Comparison of ENCODE assay signal across 16 cellular contexts in the genomic region with DNA sequence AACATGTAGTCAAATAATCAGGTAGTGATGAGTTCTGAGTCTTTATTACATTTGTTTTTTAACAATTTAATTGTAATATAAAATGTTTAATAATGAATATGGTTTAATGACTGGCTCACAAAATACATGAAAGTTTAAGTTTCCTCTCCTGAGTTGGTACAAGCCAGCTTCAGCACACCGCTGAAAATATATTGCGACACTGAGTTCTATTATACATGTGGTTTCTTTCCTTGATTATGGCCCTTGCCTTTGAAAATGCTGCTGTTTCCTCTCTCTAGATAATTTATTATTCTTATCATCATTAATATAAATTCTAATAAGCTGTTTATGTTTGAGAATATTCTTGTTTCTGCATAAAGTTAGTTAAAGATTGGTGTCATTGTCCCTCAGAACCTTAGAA.
A peak's percentile ranks its signal among the peaks of the same experiment; 100 is the strongest.
DNase-seq lines count a peak whose midpoint lies in the region; TF ChIP-seq lines count a peak whose summit lies in the region.
"Had no signal": no experiment of that assay in that cellular context is flagged by ENCODE, and none has a peak within 500 bp of the region (broad histone marks: within the 10 kb centered on the region; RNA-seq: fewer than 3 reads in every experiment).

No MANE protein-coding gene starts in this region.

- H3K9me2 ChIP-seq in PC-9 (ENCODE audit: insufficient read depth): no peaks in the 10 kb centered on the region

- H3K4me3 ChIP-seq in ACC112 (ENCODE audit: low read depth, low read length) (peak overlapping the region; percentile 53; the same call in 1 of the 2 replicates), fibroblast of the aortic adventitia (ENCODE audit: low read depth, low read length) (no peak overlapping the region), osteoblast (ENCODE audit: insufficient read depth, low read length) (no peak overlapping the region), PC-9 (no peak overlapping the region), ascending aorta (no peak overlapping the region)

- intact Hi-C loops in posterior cingulate gyrus (cut with DNase I) (no loop called here), PC-9 (cut with micrococcal nuclease; ENCODE audit: unreplicated experiment) (no loop called here), ascending aorta (cut with DNase I) (no loop called here)

- DNase-seq in dermis blood vessel endothelial cell: peak; percentile 2
- DNase-seq in fibroblast of the aortic adventitia (ENCODE audit: low read depth): peak; percentile 4
- DNase-seq in osteoblast (ENCODE audit: insufficient read length, low spot score, missing footprints): no peak
- DNase-seq in posterior cingulate gyrus: no peak
- DNase-seq in PC-9: no peak
- DNase-seq in ascending aorta (ENCODE audit: low spot score in 2 of 2): no peak
- DNase-seq: BE2C, GF-D8, Kasumi-1, NCI-H187, NCI-H2107, NCI-H446 treated with DMSO at 0.1 percent for 48 hours, NCI-H526 treated with DMSO at 0.1 percent for 48 hours, RPMI8226, SHP77 had no signal

- H3K4me1 ChIP-seq in ACC112 (ENCODE audit: control insufficient read depth, insufficient read depth, low read length, unreplicated experiment) (peaks cover 22% of the 10 kb centered on the region), osteoblast (ENCODE audit: insufficient read depth, low read length) (peaks cover 27% of the 10 kb centered on the region), PC-9 (replicated peaks; ENCODE audit: insufficient read depth) (no peaks in the 10 kb centered on the region), ascending aorta (no peaks in the 10 kb centered on the region)
- H3K4me1 ChIP-seq: BE2C had no signal

- H3K4me2 ChIP-seq in osteoblast (ENCODE audit: insufficient read depth, low read length) (peak overlapping the region; percentile 5), PC-9 (no peak overlapping the region)

- no peaks in the 10 kb centered on the region for H3K79me2 ChIP-seq in ACC112 (ENCODE audit: control insufficient read depth, insufficient read depth, low read length, unreplicated experiment)
- H3K79me2 ChIP-seq in osteoblast (ENCODE audit: insufficient read depth, low read length): no peaks in the 10 kb centered on the region
- no peaks in the 10 kb centered on the region for H3K79me2 ChIP-seq in PC-9 (ENCODE audit: low read depth)

- H3K27ac ChIP-seq in ACC112 (ENCODE audit: low read depth, low read length): peak overlapping the region; percentile 52
- no peak overlapping the region for H3K27ac ChIP-seq in osteoblast (ENCODE audit: low read depth, low read length)
- no peak overlapping the region for H3K27ac ChIP-seq in PC-9
- no peak overlapping the region for H3K27ac ChIP-seq in ascending aorta

- no TSS peak for BruUV-seq in PC-9 (replicated peaks; lab: Mats Ljungman, UMichigan)

- no peaks in the 10 kb centered on the region for H3K36me3 ChIP-seq in ACC112 (ENCODE audit: insufficient read depth, low read length)
- no peaks in the 10 kb centered on the region for H3K36me3 ChIP-seq in osteoblast (ENCODE audit: insufficient read depth, low read length)
- no peaks in the 10 kb centered on the region for H3K36me3 ChIP-seq in PC-9 (ENCODE audit: low read depth)
- H3K36me3 ChIP-seq in ascending aorta: no peaks in the 10 kb centered on the region
- H3K36me3 ChIP-seq: BE2C had no signal

- no peaks in the 10 kb centered on the region for H3K9me3 ChIP-seq in osteoblast (ENCODE audit: low read depth, low read length)
- no peaks in the 10 kb centered on the region for H3K9me3 ChIP-seq in PC-9 (ENCODE audit: insufficient read depth, low read depth)
- H3K9me3 ChIP-seq in ascending aorta: no peaks in the 10 kb centered on the region
- H3K9me3 ChIP-seq: BE2C had no signal

- no peaks in the 10 kb centered on the region for H3F3A ChIP-seq in PC-9 (ENCODE audit: insufficient read depth, low read depth)

- TF ChIP-seq CTCF in fibroblast of the aortic adventitia (IDR thresholded peaks at IDR 0.05; ENCODE audit: insufficient read depth, low read length) (no peak), osteoblast (IDR thresholded peaks at IDR 0.05; ENCODE audit: extremely low read depth, low read depth, low read length) (no peak), PC-9 (conservative IDR thresholded peaks at IDR 0.05) (no peak), ascending aorta (IDR thresholded peaks at IDR 0.05) (no peak)

- H4K20me1 ChIP-seq in osteoblast (ENCODE audit: insufficient read depth, low read length) (no peaks in the 10 kb centered on the region), PC-9 (ENCODE audit: insufficient read depth) (no peaks in the 10 kb centered on the region)

- H2AFZ ChIP-seq in ACC112 (ENCODE audit: low read length, unreplicated experiment): no peak overlapping the region
- H2AFZ ChIP-seq in osteoblast (ENCODE audit: low read length): no peak overlapping the region
- no peak overlapping the region for H2AFZ ChIP-seq in PC-9

- POLR2A ChIA-PET in PC-9 (lab: Charles Lee; ENCODE audit: unreplicated experiment): no interaction called here

- H3K27me3 ChIP-seq in ACC112 (ENCODE audit: insufficient read depth, low read length) (no peaks in the 10 kb centered on the region), osteoblast (ENCODE audit: insufficient read depth, low read length) (no peaks in the 10 kb centered on the region), PC-9 (ENCODE audit: insufficient read depth, low read depth) (no peaks in the 10 kb centered on the region), ascending aorta (no peaks in the 10 kb centered on the region)
- H3K27me3 ChIP-seq: BE2C had no signal

- CTCF ChIA-PET in PC-9 (lab: Charles Lee): no interaction called here

Comparison
In these comparisons a context has a peak if more than half of its experiments do, and no peak if none do; other contexts are left out.
1. DNase-seq: peak in dermis blood vessel endothelial cell (single experiment) and fibroblast of the aortic adventitia (single experiment); none in osteoblast (single experiment), posterior cingulate gyrus (0 of 10), PC-9 (0 of 2) and ascending aorta (0 of 2).